In genomic region chr5:127863161-127863560, GRCh38 we compare ENCODE assay signal across 17 cellular contexts.
A peak's percentile ranks its signal among the peaks of the same experiment; 100 is the strongest.
DNase-seq lines count a peak whose midpoint lies in the region; ATAC-seq, FAIRE-seq and TF ChIP-seq lines count a peak whose summit lies in the region.
"Had no signal": no experiment of that assay in that cellular context is flagged by ENCODE, and none has a peak within 500 bp of the region (broad histone marks: within the 10 kb centered on the region; RNA-seq: fewer than 3 reads in every experiment).

No MANE protein-coding gene starts in this region.

- H3K27me3 ChIP-seq in bronchial epithelial cell (ENCODE audit: control insufficient read depth, insufficient read depth, low read length) = no peaks in the 10 kb centered on the region
- H3K27me3 ChIP-seq in mesenchymal stem cell (ENCODE audit: control insufficient read depth in 1 of 2, insufficient read depth in 1 of 2, low read length in 2 of 2) = no peaks in the 10 kb centered on the region

- no peak overlapping the region for H2BK15ac ChIP-seq in mesenchymal stem cell (ENCODE audit: low read depth, poor library complexity, severe bottlenecking)

- no peak overlapping the region for H2AFZ ChIP-seq in mesenchymal stem cell (ENCODE audit: low read depth, low read length)

- H3K4ac ChIP-seq in mesenchymal stem cell (ENCODE audit: low read depth in 1 of 2, low read length in 2 of 2) = no peak overlapping the region

- H2BK5ac ChIP-seq in mesenchymal stem cell (ENCODE audit: low read depth, low read length, poor library complexity, severe bottlenecking) = no peak overlapping the region

- FAIRE-seq in bronchial epithelial cell (lab: Jason Lieb, UNC) = no peak
- FAIRE-seq: D721Med had no signal

- H3K9me3 ChIP-seq in mesenchymal stem cell (ENCODE audit: control insufficient read depth, low read length) = no peaks in the 10 kb centered on the region
- H3K9me3 ChIP-seq: A549 had no signal

- H3K79me1 ChIP-seq in mesenchymal stem cell (replicated peaks; ENCODE audit: low read length, poor library complexity, severe bottlenecking) = no peaks in the 10 kb centered on the region

- H3K27ac ChIP-seq in mesenchymal stem cell (ENCODE audit: low read length, poor library complexity, severe bottlenecking) = no peak overlapping the region
- H3K27ac ChIP-seq: A549 had no signal

- ATAC-seq in GM21447 (IDR thresholded peaks at IDR 0.05; ENCODE audit: unreplicated experiment) (no peak), GM18873 (IDR thresholded peaks at IDR 0.05; ENCODE audit: low FRiP score, unreplicated experiment) (no peak)
- ATAC-seq: A549, HCT116 had no signal

- no peak overlapping the region for H3K14ac ChIP-seq in mesenchymal stem cell (ENCODE audit: low read length in 2 of 2)

- TF ChIP-seq CTCF in LNCaP clone FGC (IDR thresholded peaks at IDR 0.05; ENCODE audit: control insufficient read depth, extremely low read depth, insufficient read depth) (no peak), bronchial epithelial cell (IDR thresholded peaks at IDR 0.05; ENCODE audit: insufficient read depth, low read length, severe bottlenecking) (no peak)

- no peak overlapping the region for H3K23ac ChIP-seq in mesenchymal stem cell (ENCODE audit: low read length in 2 of 2)

- H2BK12ac ChIP-seq in mesenchymal stem cell (ENCODE audit: low read length in 2 of 2) = no peak overlapping the region

- H2AK5ac ChIP-seq in mesenchymal stem cell (ENCODE audit: low read length, severe bottlenecking) = no peak overlapping the region

- no peak overlapping the region for H3K9ac ChIP-seq in mesenchymal stem cell (ENCODE audit: low read length)

- H3K36me3 ChIP-seq in bronchial epithelial cell (ENCODE audit: control insufficient read depth, insufficient read depth, low read length) (no peaks in the 10 kb centered on the region), mesenchymal stem cell (ENCODE audit: control insufficient read depth in 1 of 2, insufficient read depth in 2 of 2, low read depth in 1 of 2, low read length in 2 of 2) (no peaks in the 10 kb centered on the region)

- no peak overlapping the region for H2BK120ac ChIP-seq in mesenchymal stem cell (ENCODE audit: low read depth, low read length)

- no peak overlapping the region for H3K18ac ChIP-seq in mesenchymal stem cell (ENCODE audit: low read depth in 1 of 2, low read length in 2 of 2)

- no peak overlapping the region for H3K4me2 ChIP-seq in mesenchymal stem cell (ENCODE audit: low read length, poor library complexity, severe bottlenecking)
- H3K4me2 ChIP-seq: A549 had no signal

- DNase-seq in EH (ENCODE audit: low read depth) = peak; percentile 47
- DNase-seq in LNCaP clone FGC (ENCODE audit: low read depth) = peak; percentile 50
- DNase-seq in bronchial epithelial cell (ENCODE audit: low read depth) = peak; percentile 59
- peak; percentile 67 for DNase-seq in mesenchymal stem cell
- DNase-seq in NCI-H1694 (lab: John Stamatoyannopoulos, UW) = no peak
- DNase-seq: C1 segment of cervical spinal cord; CD8-positive, alpha-beta memory T cell; MV-4-11; NCI-H187 treated with DMSO at 0.1 percent for 48 hours; NCI-H2227 treated with DMSO at 0.1 percent for 48 hours; NCI-H524; NCI-H82 had no signal

- no peak overlapping the region for H4K91ac ChIP-seq in mesenchymal stem cell (ENCODE audit: low read length)

- H3K4me3 ChIP-seq in LNCaP clone FGC (ENCODE audit: low read depth, low read length) (no peak overlapping the region), bronchial epithelial cell (ENCODE audit: low read depth, low read length) (no peak overlapping the region), mesenchymal stem cell (ENCODE audit: insufficient read depth in 1 of 2, low read depth in 1 of 2, low read length in 2 of 2) (no peak overlapping the region)
- H3K4me3 ChIP-seq: A549 had no signal

- H4K8ac ChIP-seq in mesenchymal stem cell (ENCODE audit: low read length) = no peak overlapping the region

- no peaks in the 10 kb centered on the region for H3K4me1 ChIP-seq in mesenchymal stem cell (ENCODE audit: control insufficient read depth, insufficient read depth, low read depth, low read length)
- H3K4me1 ChIP-seq: A549 had no signal
